Comparison of ENCODE assay signal across 9 cellular contexts in genomic region chr11:133951484-133952198, GRCh38. TPM values are rescaled to one million over a fixed set of nuclear protein-coding genes. Genes with fewer than 3 reads are reported as not detected.
DNase-seq lines count a peak whose midpoint lies in the region; ATAC-seq and TF ChIP-seq lines count a peak whose summit lies in the region.
"Had no signal": no experiment of that assay in that cellular context is flagged by ENCODE, and none has a peak within 500 bp of the region (broad histone marks: within the 10 kb centered on the region; RNA-seq: fewer than 3 reads in every experiment).

No MANE protein-coding gene starts in this region.

- peaks cover 17% of the 10 kb centered on the region for H3K79me2 ChIP-seq in parathyroid adenoma

- peak; percentile 57 for DNase-seq in ELF-1 (ENCODE audit: low read depth, low spot score)
- peak; percentile 28 for DNase-seq in NCI-H2227 (lab: John Stamatoyannopoulos, UW; ENCODE audit: unreplicated experiment)
- no peak for DNase-seq in esophagus squamous epithelium (lab: John Stamatoyannopoulos, UW)
- no peak for DNase-seq in effector CD4-positive, alpha-beta T cell

- no peak overlapping the region for H3K4me2 ChIP-seq in parathyroid adenoma (ENCODE audit: low read length)

- intact Hi-C loops in esophagus squamous epithelium (cut with DNase I) = no loop called here

- peak overlapping the region in 3 of 4 donors; percentile 30 to 58 (median 33) for H3K4me3 ChIP-seq in esophagus squamous epithelium
- no peak overlapping the region for H3K4me3 ChIP-seq in parathyroid adenoma (ENCODE audit: low read depth, low read length)
- H3K4me3 ChIP-seq: K562 had no signal

- no peaks in the 10 kb centered on the region for H3K9me3 ChIP-seq in esophagus squamous epithelium
- no peaks in the 10 kb centered on the region for H3K9me3 ChIP-seq in parathyroid adenoma (ENCODE audit: control insufficient read depth, low read length)

- TF ChIP-seq CTCF in esophagus squamous epithelium (IDR thresholded peaks at IDR 0.05) (no peak), parathyroid adenoma (IDR thresholded peaks at IDR 0.05) (no peak)

- no peak for TF ChIP-seq POLR2A in esophagus squamous epithelium (IDR thresholded peaks at IDR 0.05)

- H3K9ac ChIP-seq in parathyroid adenoma = no peak overlapping the region

- H2AFZ ChIP-seq in parathyroid adenoma = peak overlapping the region; percentile 69

- H3K36me3 ChIP-seq in esophagus squamous epithelium (no peaks in the 10 kb centered on the region), parathyroid adenoma (ENCODE audit: control insufficient read depth, insufficient read depth, low read length) (no peaks in the 10 kb centered on the region)

- peak overlapping the region; percentile 13 to 79 (median 75) for H3K27ac ChIP-seq in esophagus squamous epithelium
- H3K27ac ChIP-seq in parathyroid adenoma = peak overlapping the region; percentile 95

- peaks cover 26 to 97% (median 39%) of the 10 kb centered on the region in 3 donors for H3K4me1 ChIP-seq in esophagus squamous epithelium
- peaks cover 29% of the 10 kb centered on the region for H3K4me1 ChIP-seq in parathyroid adenoma

- no peak for ATAC-seq in GM19328 (IDR thresholded peaks at IDR 0.05; ENCODE audit: unreplicated experiment)
- ATAC-seq in HG02610 (IDR thresholded peaks at IDR 0.05; ENCODE audit: unreplicated experiment) = no peak
- ATAC-seq in HG03196 (IDR thresholded peaks at IDR 0.05; ENCODE audit: unreplicated experiment) = no peak
- ATAC-seq: K562 had no signal

- WGBS in esophagus squamous epithelium, 2 donors = 28 to 30% methylated on average over 2 to 10 of the region's 25 CpGs

- H3K27me3 ChIP-seq in esophagus squamous epithelium (peaks cover 0 to 99% (median 4%) of the 10 kb centered on the region in 4 donors), parathyroid adenoma (ENCODE audit: control insufficient read depth, insufficient read depth, low read length) (no peaks in the 10 kb centered on the region)

RNA-seq across cellular contexts. Expression of gene IGSF9B, which starts 5.1 kb away (rescaled TPM):
- total RNA-seq in esophagus squamous epithelium = 1 to 10 TPM; 1.1 to 4.8 (median 1.8) TPM

Comparison
In these comparisons a context has a peak if more than half of its experiments do, and no peak if none do; other contexts are left out.
1. DNase-seq: peak in ELF-1 (single experiment) and NCI-H2227 (single experiment); none in esophagus squamous epithelium (single experiment) and effector CD4-positive, alpha-beta T cell (single experiment).